Comparison of ENCODE assay signal across 1 cellular context in genomic region chr12:58419182-58419760, GRCh38.
TF ChIP-seq lines count a peak whose summit lies in the region.

No MANE protein-coding gene starts in this region.

TF ChIP-seq in GM23338, 12 proteins besides CTCF, POLR2A, EP300 and RAD21 (continued from another document):
- TF ChIP-seq ZNF462 (CRISPR knock-in tag; IDR thresholded peaks at IDR 0.05) (no peak), POLR2AphosphoS5 (IDR thresholded peaks at IDR 0.05; ENCODE audit: low read depth) (no peak), ETS1 (IDR thresholded peaks at IDR 0.05) (no peak), ZNF114 (CRISPR knock-in tag; IDR thresholded peaks at IDR 0.05) (no peak), STAT1 (IDR thresholded peaks at IDR 0.05; ENCODE audit: unreplicated experiment) (no peak)
